ENCODE assay signal across 20 cellular contexts in genomic region chr10:37681617-37681999, GRCh38.
"Had no signal": no experiment of that assay in that cellular context is flagged by ENCODE, and none has a peak within 500 bp of the region (broad histone marks: within the 10 kb centered on the region; RNA-seq: fewer than 3 reads in every experiment).

No MANE protein-coding gene starts in this region.

- H3K27ac ChIP-seq: KMS-11, SJSA1, SK-N-MC had no signal

- DNase-seq: Kasumi-1; MM.1S; NCI-H1092 treated with DMSO at 0.1 percent for 48 hours; NCI-H1436; NCI-H187; NCI-H2029; NCI-H2081 treated with DMSO at 0.1 percent for 48 hours; NCI-H2171 treated with DMSO at 0.1 percent for 48 hours; NCI-H345; NCI-H446 treated with DMSO at 0.1 percent for 48 hours; NCI-H510A treated with DMSO at 0.1 percent for 48 hours; NCI-H526; NCI-H82; NK-92 treated with Interleukin-12 subunit alpha and Interleukin-12 subunit beta, amount 100 ng/mL, for 24 hours; PC-3; Right ventricle myocardium superior; SIG-M5 had no signal
